ENCODE assay signal across 1 cellular context in the genomic region with DNA sequence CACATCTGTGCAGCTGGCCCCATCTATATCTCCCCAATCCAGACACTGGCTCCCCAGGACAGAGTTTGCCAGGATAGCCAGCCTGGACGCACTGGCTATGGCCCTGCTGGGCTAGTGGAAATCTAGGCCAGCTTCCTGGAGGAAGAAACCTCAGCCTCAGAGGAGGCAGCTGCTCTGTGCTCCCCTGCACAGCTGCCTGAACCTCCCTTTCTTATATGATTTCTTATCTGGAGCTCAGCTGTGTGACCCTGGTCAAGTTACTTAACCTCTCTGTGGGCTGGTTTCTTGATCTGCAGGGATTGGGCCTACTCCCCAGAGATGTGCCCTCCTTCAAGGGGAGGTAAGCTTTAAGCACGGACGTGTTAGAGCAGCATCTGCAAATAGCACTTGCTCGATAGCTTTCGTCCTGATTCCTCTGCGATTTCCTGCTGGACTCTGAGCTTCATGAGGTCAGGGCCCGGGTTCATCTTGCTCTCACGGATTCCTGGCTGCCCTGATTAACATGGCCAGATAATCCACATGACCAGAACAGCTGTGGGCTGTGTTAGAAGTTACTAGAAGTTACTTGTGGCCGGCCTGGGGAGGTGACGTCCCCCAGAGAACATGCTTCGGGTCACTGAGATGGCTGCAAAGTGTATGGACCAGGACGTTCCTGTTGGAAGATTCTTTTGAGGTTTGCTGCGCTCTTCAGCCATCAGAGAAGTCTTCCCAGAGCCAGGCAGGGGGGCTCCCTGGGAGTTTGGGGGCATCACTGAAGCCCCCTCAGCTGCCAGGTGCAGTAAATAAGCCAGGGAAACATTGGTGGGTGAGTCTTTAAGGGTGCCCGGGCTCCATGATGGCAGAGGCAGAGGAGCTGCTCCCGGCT.
TF ChIP-seq lines count a peak whose summit lies in the region.

No MANE protein-coding gene starts in this region.

TF ChIP-seq in K562, 482 proteins besides CTCF, POLR2A, EP300 and RAD21 (continued from another document):
- TF ChIP-seq HDAC1 (IDR thresholded peaks at IDR 0.05): peak in 1 of 2 experiments; percentile 34; a peak in 1 of 4 replicates
- TF ChIP-seq, protein P1, sequence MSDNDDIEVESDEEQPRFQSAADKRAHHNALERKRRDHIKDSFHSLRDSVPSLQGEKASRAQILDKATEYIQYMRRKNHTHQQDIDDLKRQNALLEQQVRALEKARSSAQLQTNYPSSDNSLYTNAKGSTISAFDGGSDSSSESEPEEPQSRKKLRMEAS (CRISPR knock-in tag; IDR thresholded peaks at IDR 0.05): peak; percentile 38; the same call in 1 of the 2 replicates
- TF ChIP-seq RB1 (IDR thresholded peaks at IDR 0.05; ENCODE audit: low read depth): no peak
- TF ChIP-seq, protein P2, sequence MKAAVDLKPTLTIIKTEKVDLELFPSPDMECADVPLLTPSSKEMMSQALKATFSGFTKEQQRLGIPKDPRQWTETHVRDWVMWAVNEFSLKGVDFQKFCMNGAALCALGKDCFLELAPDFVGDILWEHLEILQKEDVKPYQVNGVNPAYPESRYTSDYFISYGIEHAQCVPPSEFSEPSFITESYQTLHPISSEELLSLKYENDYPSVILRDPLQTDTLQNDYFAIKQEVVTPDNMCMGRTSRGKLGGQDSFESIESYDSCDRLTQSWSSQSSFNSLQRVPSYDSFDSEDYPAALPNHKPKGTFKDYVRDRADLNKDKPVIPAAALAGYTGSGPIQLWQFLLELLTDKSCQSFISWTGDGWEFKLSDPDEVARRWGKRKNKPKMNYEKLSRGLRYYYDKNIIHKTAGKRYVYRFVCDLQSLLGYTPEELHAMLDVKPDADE (conservative IDR thresholded peaks at IDR 0.05; ENCODE audit: control insufficient read depth, low read depth, low read length): no peak
- TF ChIP-seq NFIC (IDR thresholded peaks at IDR 0.05): 0 out of 2 replicates have a peak, but pooled peaks have one; percentile 5
- TF ChIP-seq, protein P3, sequence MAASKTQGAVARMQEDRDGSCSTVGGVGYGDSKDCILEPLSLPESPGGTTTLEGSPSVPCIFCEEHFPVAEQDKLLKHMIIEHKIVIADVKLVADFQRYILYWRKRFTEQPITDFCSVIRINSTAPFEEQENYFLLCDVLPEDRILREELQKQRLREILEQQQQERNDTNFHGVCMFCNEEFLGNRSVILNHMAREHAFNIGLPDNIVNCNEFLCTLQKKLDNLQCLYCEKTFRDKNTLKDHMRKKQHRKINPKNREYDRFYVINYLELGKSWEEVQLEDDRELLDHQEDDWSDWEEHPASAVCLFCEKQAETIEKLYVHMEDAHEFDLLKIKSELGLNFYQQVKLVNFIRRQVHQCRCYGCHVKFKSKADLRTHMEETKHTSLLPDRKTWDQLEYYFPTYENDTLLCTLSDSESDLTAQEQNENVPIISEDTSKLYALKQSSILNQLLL (CRISPR knock-in tag; IDR thresholded peaks at IDR 0.05; ENCODE audit: borderline replicate concordance): no peak
- no peak for TF ChIP-seq POU5F1 (IDR thresholded peaks at IDR 0.05; ENCODE audit: borderline replicate concordance, low read depth, low read length, partially characterized antibody)
- no peak for TF ChIP-seq HLTF (IDR thresholded peaks at IDR 0.05)
- TF ChIP-seq, protein P4, sequence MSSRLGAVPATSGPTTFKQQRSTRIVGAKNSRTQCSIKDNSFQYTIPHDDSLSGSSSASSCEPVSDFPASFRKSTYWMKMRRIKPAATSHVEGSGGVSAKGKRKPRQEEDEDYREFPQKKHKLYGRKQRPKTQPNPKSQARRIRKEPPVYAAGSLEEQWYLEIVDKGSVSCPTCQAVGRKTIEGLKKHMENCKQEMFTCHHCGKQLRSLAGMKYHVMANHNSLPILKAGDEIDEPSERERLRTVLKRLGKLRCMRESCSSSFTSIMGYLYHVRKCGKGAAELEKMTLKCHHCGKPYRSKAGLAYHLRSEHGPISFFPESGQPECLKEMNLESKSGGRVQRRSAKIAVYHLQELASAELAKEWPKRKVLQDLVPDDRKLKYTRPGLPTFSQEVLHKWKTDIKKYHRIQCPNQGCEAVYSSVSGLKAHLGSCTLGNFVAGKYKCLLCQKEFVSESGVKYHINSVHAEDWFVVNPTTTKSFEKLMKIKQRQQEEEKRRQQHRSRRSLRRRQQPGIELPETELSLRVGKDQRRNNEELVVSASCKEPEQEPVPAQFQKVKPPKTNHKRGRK (tag; IDR thresholded peaks at IDR 0.05): no peak
- peak; percentile 81 for TF ChIP-seq BRD9 (IDR thresholded peaks at IDR 0.05; ENCODE audit: low read depth, partially characterized antibody)
- no peak for TF ChIP-seq ILF3 (IDR thresholded peaks at IDR 0.05; ENCODE audit: borderline replicate concordance)
- no peak for TF ChIP-seq NR2C1 (IDR thresholded peaks at IDR 0.05)
- no peak for TF ChIP-seq NR2C1 (tag; IDR thresholded peaks at IDR 0.05)
- no peak for TF ChIP-seq RFX7 (CRISPR knock-in tag; IDR thresholded peaks at IDR 0.05)
- no peak for TF ChIP-seq ZEB2 (IDR thresholded peaks at IDR 0.05)
- no peak for TF ChIP-seq WHSC1 (IDR thresholded peaks at IDR 0.05; ENCODE audit: low read length)
- peak; percentile 65; the same call in 1 of the 2 replicates for TF ChIP-seq ADNP (tag; IDR thresholded peaks at IDR 0.05)
- TF ChIP-seq SP1 (CRISPR knock-in tag; IDR thresholded peaks at IDR 0.05): no peak
- peak; percentile 30; the same call in 1 of the 2 replicates for TF ChIP-seq CBFA2T2 (conservative IDR thresholded peaks at IDR 0.05)
- TF ChIP-seq, protein P5, sequence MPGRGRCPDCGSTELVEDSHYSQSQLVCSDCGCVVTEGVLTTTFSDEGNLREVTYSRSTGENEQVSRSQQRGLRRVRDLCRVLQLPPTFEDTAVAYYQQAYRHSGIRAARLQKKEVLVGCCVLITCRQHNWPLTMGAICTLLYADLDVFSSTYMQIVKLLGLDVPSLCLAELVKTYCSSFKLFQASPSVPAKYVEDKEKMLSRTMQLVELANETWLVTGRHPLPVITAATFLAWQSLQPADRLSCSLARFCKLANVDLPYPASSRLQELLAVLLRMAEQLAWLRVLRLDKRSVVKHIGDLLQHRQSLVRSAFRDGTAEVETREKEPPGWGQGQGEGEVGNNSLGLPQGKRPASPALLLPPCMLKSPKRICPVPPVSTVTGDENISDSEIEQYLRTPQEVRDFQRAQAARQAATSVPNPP (IDR thresholded peaks at IDR 0.05; ENCODE audit: borderline replicate concordance, insufficient read depth, insufficient read length): no peak
- TF ChIP-seq ZFX (CRISPR knock-in tag; IDR thresholded peaks at IDR 0.05): no peak
- TF ChIP-seq RBM25 (IDR thresholded peaks at IDR 0.05; ENCODE audit: low read depth, low read length, severe bottlenecking): peak; percentile 89
- no peak for TF ChIP-seq HIVEP1 (CRISPR knock-in tag; IDR thresholded peaks at IDR 0.05)
- no peak for TF ChIP-seq ZNF282 (CRISPR knock-in tag; IDR thresholded peaks at IDR 0.05)
- no peak for TF ChIP-seq CBX3 (IDR thresholded peaks at IDR 0.05; ENCODE audit: borderline replicate concordance in 1 of 2, low read length in 2 of 2)
- peak; percentile 94 for TF ChIP-seq ZFP36 (IDR thresholded peaks at IDR 0.05; ENCODE audit: low read depth, low read length, partially characterized antibody)
- 0 out of 2 replicates have a peak, but pooled peaks have one; percentile 10 for TF ChIP-seq ZNF436 (CRISPR knock-in tag; IDR thresholded peaks at IDR 0.05)
- TF ChIP-seq ZNF766 (CRISPR knock-in tag; conservative IDR thresholded peaks at IDR 0.05): no peak
